3 cellular contexts compared by ENCODE assay signal in genomic region chr3:155746703-155747102, GRCh38.
TF ChIP-seq lines count a peak whose summit lies in the region.

No MANE protein-coding gene starts in this region.

TF ChIP-seq in HEK293T, 16 proteins besides CTCF, POLR2A, EP300 and RAD21:
- no peak for TF ChIP-seq BHLHE40 (IDR thresholded peaks at IDR 0.05; ENCODE audit: borderline replicate concordance)
- no peak for TF ChIP-seq FOXM1 (IDR thresholded peaks at IDR 0.05; ENCODE audit: borderline replicate concordance)
- peak; percentile 30; the same call in 1 of the 2 replicates for TF ChIP-seq ZNF384 (IDR thresholded peaks at IDR 0.05)
TF ChIP-seq in HEK293T: peak in this region for 1.

TF ChIP-seq in H1, 55 proteins besides CTCF, POLR2A, EP300 and RAD21:
- TF ChIP-seq POLR2AphosphoS5 (IDR thresholded peaks at IDR 0.05; ENCODE audit: low read depth, low read length) (no peak), GTF2F1 (IDR thresholded peaks at IDR 0.05; ENCODE audit: borderline replicate concordance, low read depth, low read length) (no peak)

TF ChIP-seq in neural cell, 6 proteins besides CTCF, POLR2A, EP300 and RAD21:
- TF ChIP-seq MXI1 (conservative IDR thresholded peaks at IDR 0.05; ENCODE audit: poor library complexity, severe bottlenecking): no peak
- no peak for TF ChIP-seq TAF1 (IDR thresholded peaks at IDR 0.05; ENCODE audit: low read depth)
- TF ChIP-seq SMC3 (conservative IDR thresholded peaks at IDR 0.05; ENCODE audit: poor library complexity): no peak
- TF ChIP-seq EZH2 (IDR thresholded peaks at IDR 0.05; ENCODE audit: borderline replicate concordance, insufficient read depth, low read length, poor library complexity, severe bottlenecking): no peak
- TF ChIP-seq REST (IDR thresholded peaks at IDR 0.05; ENCODE audit: borderline replicate concordance): no peak
- no peak for TF ChIP-seq POLR2AphosphoS5 (IDR thresholded peaks at IDR 0.05)
TF ChIP-seq in neural cell: peak in this region for 0.
